In genomic region chr12:91786490-91787272, GRCh38 we compare ENCODE assay signal across 18 cellular contexts.
DNase-seq lines count a peak whose midpoint lies in the region; ATAC-seq and TF ChIP-seq lines count a peak whose summit lies in the region.
"Had no signal": no experiment of that assay in that cellular context is flagged by ENCODE, and none has a peak within 500 bp of the region (broad histone marks: within the 10 kb centered on the region; RNA-seq: fewer than 3 reads in every experiment).

No MANE protein-coding gene starts in this region.

- H3K4me3 ChIP-seq in GM23338 (no peak overlapping the region), neuron (ENCODE audit: low read length) (no peak overlapping the region)
- H3K4me3 ChIP-seq: PC-9, SK-N-MC had no signal

- H3K9me3 ChIP-seq in neuron (ENCODE audit: low read length) = peaks cover 2% of the 10 kb centered on the region

- no peak overlapping the region for H3K4me3 Mint-ChIP-seq in GM23338
- peak overlapping the region; percentile 41 for H3K4me3 Mint-ChIP-seq in activated T-helper 17 cell treated with anti-CD3 and anti-CD28 coated beads, Interleukin-2, amount 50 U/mL, for 72 hours

- H3K4me1 Mint-ChIP-seq in GM23338 = peaks cover 15% of the 10 kb centered on the region; the same call in 2 of the 3 replicates
- H3K4me1 Mint-ChIP-seq in activated T-helper 17 cell treated with anti-CD3 and anti-CD28 coated beads, Interleukin-2, amount 50 U/mL, for 72 hours = peaks cover 11% of the 10 kb centered on the region

- no peaks in the 10 kb centered on the region for H3K9me3 Mint-ChIP-seq in GM23338
- H3K9me3 Mint-ChIP-seq in activated T-helper 17 cell treated with anti-CD3 and anti-CD28 coated beads, Interleukin-2, amount 50 U/mL, for 72 hours = peaks cover 3% of the 10 kb centered on the region

- H2AFZ ChIP-seq in GM23338 = peak overlapping the region; percentile 84; the same call in 1 of the 2 replicates
- peak overlapping the region; percentile 48 for H2AFZ ChIP-seq in neuron (ENCODE audit: low read depth, low read length)
- H2AFZ ChIP-seq: PC-9 had no signal

- DNase-seq in NCI-H1436 (lab: John Stamatoyannopoulos, UW) (peak; percentile 0), NCI-H1436 treated with DMSO at 0.1 percent for 48 hours (lab: John Stamatoyannopoulos, UW) (no peak), GM23338 (ENCODE audit: low spot score) (no peak), foreskin keratinocyte (no peak), mesenteric fat pad (ENCODE audit: low spot score) (no peak)
- DNase-seq: NCI-H1092, NCI-H2029, NCI-H2171 treated with DMSO at 0.1 percent for 48 hours, NCI-H524, PC-9 had no signal

- H3K4me2 ChIP-seq in GM23338 = no peak overlapping the region
- H3K4me2 ChIP-seq: KMS-11, PC-9 had no signal

- no peaks in the 10 kb centered on the region for H3K27me3 ChIP-seq in GM23338 (ENCODE audit: insufficient read depth)
- no peaks in the 10 kb centered on the region for H3K27me3 ChIP-seq in neuron (ENCODE audit: insufficient read depth, low read length)
- no peaks in the 10 kb centered on the region for H3K27me3 ChIP-seq in foreskin keratinocyte

- no peaks in the 10 kb centered on the region for H3K9me2 ChIP-seq in GM23338 (ENCODE audit: insufficient read depth)

- no peaks in the 10 kb centered on the region for H3K79me2 ChIP-seq in GM23338 (replicated peaks; ENCODE audit: insufficient read depth)

- peaks cover 13% of the 10 kb centered on the region for H3K4me1 ChIP-seq in GM23338 (ENCODE audit: insufficient read depth)
- peaks cover 15% of the 10 kb centered on the region for H3K4me1 ChIP-seq in neuron (ENCODE audit: insufficient read depth, low read length)
- no peaks in the 10 kb centered on the region for H3K4me1 ChIP-seq in foreskin keratinocyte

- TF ChIP-seq CTCF in GM23338 (conservative IDR thresholded peaks at IDR 0.05; ENCODE audit: low read depth in 2 of 2) = no peak
- no peak for TF ChIP-seq CTCF in foreskin keratinocyte (conservative IDR thresholded peaks at IDR 0.05)

- H3F3A ChIP-seq in GM23338 (replicated peaks; ENCODE audit: low read depth) = no peaks in the 10 kb centered on the region

- no peaks in the 10 kb centered on the region for H4K20me1 ChIP-seq in GM23338 (replicated peaks; ENCODE audit: insufficient read depth)

- H3K27me3 Mint-ChIP-seq in GM23338 (ENCODE audit: insufficient read depth, low read depth, poor library complexity) = no peaks in the 10 kb centered on the region
- H3K27me3 Mint-ChIP-seq in activated T-helper 17 cell treated with anti-CD3 and anti-CD28 coated beads, Interleukin-2, amount 50 U/mL, for 72 hours = peaks cover 3% of the 10 kb centered on the region

- ATAC-seq in GM23338 (no peak; the same call in 2 of the 3 replicates), foreskin keratinocyte (no peak), GM21381 (IDR thresholded peaks at IDR 0.05; ENCODE audit: unreplicated experiment) (no peak)
- ATAC-seq in activated T-helper 17 cell treated with anti-CD3 and anti-CD28 coated beads, Interleukin-2, amount 50 U/mL, for 72 hours (replicated peaks) = no peak
- ATAC-seq: HepG2, Right ventricle myocardium inferior had no signal

- H3K27ac ChIP-seq in GM23338 (ENCODE audit: low read depth) (no peak overlapping the region), foreskin keratinocyte (no peak overlapping the region)
- H3K27ac ChIP-seq: 22Rv1, KMS-11, PC-9, SK-N-MC had no signal

- no peak overlapping the region for H3K27ac Mint-ChIP-seq in GM23338
- H3K27ac Mint-ChIP-seq in activated T-helper 17 cell treated with anti-CD3 and anti-CD28 coated beads, Interleukin-2, amount 50 U/mL, for 72 hours = no peak overlapping the region

- H3K36me3 ChIP-seq in GM23338 (ENCODE audit: insufficient read depth) = no peaks in the 10 kb centered on the region
- no peaks in the 10 kb centered on the region for H3K36me3 ChIP-seq in neuron (ENCODE audit: insufficient read depth, low read length)

- H3K36me3 Mint-ChIP-seq in GM23338 (ENCODE audit: low read depth) = no peaks in the 10 kb centered on the region
- no peaks in the 10 kb centered on the region for H3K36me3 Mint-ChIP-seq in activated T-helper 17 cell treated with anti-CD3 and anti-CD28 coated beads, Interleukin-2, amount 50 U/mL, for 72 hours (ENCODE audit: low read depth)

TF ChIP-seq in GM23338, 12 proteins besides CTCF, POLR2A, EP300 and RAD21 (continues in another document):
- no peak for TF ChIP-seq ZNF462 (CRISPR knock-in tag; IDR thresholded peaks at IDR 0.05)
- TF ChIP-seq ZNF114 (CRISPR knock-in tag; IDR thresholded peaks at IDR 0.05) = no peak
- TF ChIP-seq EZH2phosphoT487 (IDR thresholded peaks at IDR 0.05; ENCODE audit: unreplicated experiment) = no peak
- TF ChIP-seq JUNB (IDR thresholded peaks at IDR 0.05; ENCODE audit: unreplicated experiment) = no peak
